In genomic region chr6:63197741-63198140, GRCh38 we compare ENCODE assay signal across 37 cellular contexts.
"Had no signal": no experiment of that assay in that cellular context is flagged by ENCODE, and none has a peak within 500 bp of the region (broad histone marks: within the 10 kb centered on the region; RNA-seq: fewer than 3 reads in every experiment).

No MANE protein-coding gene starts in this region.

- H3K36me3 Mint-ChIP-seq: activated naive CD4-positive, alpha-beta T cell treated with anti-CD3 and anti-CD28 coated beads, Interleukin-2, amount 10 ng/mL, durations not matched to agents 7 days and 5 days; activated naive CD4-positive, alpha-beta T cell treated with anti-CD3 and anti-CD28 coated beads, Interleukin-2, amount 50 U/mL, for 24 hours; activated naive CD8-positive, alpha-beta T cell; activated naive CD8-positive, alpha-beta T cell treated with anti-CD3 and anti-CD28 coated beads for 36 hours; activated naive CD8-positive, alpha-beta T cell treated with anti-CD3 and anti-CD28 coated beads, Interleukin-2, amount 10 ng/mL, durations not matched to agents 7 days and 5 days; brain had no signal

- H3K9me3 Mint-ChIP-seq: activated naive CD4-positive, alpha-beta T cell treated with anti-CD3 and anti-CD28 coated beads for 36 hours; central memory CD8-positive, alpha-beta T cell had no signal

- H3K9me3 ChIP-seq: adrenal gland, ascending aorta, breast epithelium had no signal

- H3K27me3 ChIP-seq: adrenal gland, ascending aorta, body of pancreas, brain microvascular endothelial cell, breast epithelium, cardiac muscle cell had no signal

- DNase-seq: activated effector memory CD4-positive, alpha-beta T cell treated with anti-CD3 and anti-CD28 coated beads, Interleukin-2, amount 50 U/mL, for 16 hours; activated effector memory CD4-positive, alpha-beta T cell treated with Interleukin-2 at 50 U/mL for 16 hours; activated gamma-delta T cell; activated gamma-delta T cell treated with Interleukin-2 at 50 U/mL for 16 hours; activated naive CD4-positive, alpha-beta T cell; activated naive CD4-positive, alpha-beta T cell treated with anti-CD3 and anti-CD28 coated beads for 36 hours; activated naive CD4-positive, alpha-beta T cell treated with anti-CD3 and anti-CD28 coated beads, Interleukin-2, amount 10 ng/mL, durations not matched to agents 7 days and 5 days; activated naive CD4-positive, alpha-beta T cell treated with anti-CD3 and anti-CD28 coated beads, Interleukin-2, amount 50 U/mL, for 16 hours; activated naive CD4-positive, alpha-beta T cell treated with Interleukin-2 at 50 U/mL for 16 hours; activated naive CD8-positive, alpha-beta T cell treated with anti-CD3 and anti-CD28 coated beads for 36 hours; activated naive CD8-positive, alpha-beta T cell treated with anti-CD3 and anti-CD28 coated beads, Interleukin-2, amount 10 ng/mL, durations not matched to agents 7 days and 5 days; activated T-cell treated with anti-CD3 and anti-CD28 coated beads, Interleukin-2, amount 50 U/mL, for 1 hour; activated T-cell treated with anti-CD3 and anti-CD28 coated beads, Interleukin-2, amount 50 U/mL, for 24 hours; activated T-cell treated with anti-CD3 and anti-CD28 coated beads, Interleukin-2, amount 50 U/mL, for 4 hours; activated T-cell treated with anti-CD3 and anti-CD28 coated beads, Interleukin-2, amount 50 U/mL, for 48 hours; activated T-cell treated with anti-CD3 and anti-CD28 coated beads, Interleukin-2, amount 50 U/mL, for 72 hours; adrenal gland; amniotic stem cell; amygdala; anterior cingulate cortex; aorta; body of pancreas; brain microvascular endothelial cell; caudate nucleus; central memory CD4-positive, alpha-beta T cell; cerebellar nuclear complex had no signal

- H3K4me1 Mint-ChIP-seq: activated naive CD4-positive, alpha-beta T cell treated with anti-CD3 and anti-CD28 coated beads, Interleukin-2, amount 10 ng/mL, durations not matched to agents 7 days and 5 days; activated naive CD4-positive, alpha-beta T cell treated with anti-CD3 and anti-CD28 coated beads, Interleukin-2, amount 50 U/mL, for 24 hours; activated naive CD8-positive, alpha-beta T cell treated with anti-CD3 and anti-CD28 coated beads for 36 hours; activated naive CD8-positive, alpha-beta T cell treated with anti-CD3 and anti-CD28 coated beads, Interleukin-2, amount 10 ng/mL, durations not matched to agents 7 days and 5 days; activated T-helper 17 cell treated with anti-CD3 and anti-CD28 coated beads, Interleukin-2, amount 50 U/mL, for 72 hours; brain; central memory CD8-positive, alpha-beta T cell had no signal

- ATAC-seq: activated naive CD4-positive, alpha-beta T cell treated with anti-CD3 and anti-CD28 coated beads, Interleukin-2, amount 50 U/mL, for 72 hours; activated T-cell treated with anti-CD3 and anti-CD28 coated beads, Interleukin-2, amount 50 U/mL, for 4 hours; activated T-cell treated with anti-CD3 and anti-CD28 coated beads, Interleukin-2, amount 50 U/mL, for 72 hours; activated T-helper 17 cell treated with anti-CD3 and anti-CD28 coated beads, Interleukin-2, amount 50 U/mL, for 72 hours; body of pancreas had no signal

- H3K27me3 Mint-ChIP-seq: activated naive CD4-positive, alpha-beta T cell treated with anti-CD3 and anti-CD28 coated beads, Interleukin-2, amount 10 ng/mL, durations not matched to agents 7 days and 5 days; activated naive CD4-positive, alpha-beta T cell treated with anti-CD3 and anti-CD28 coated beads, Interleukin-2, amount 50 U/mL, for 24 hours; activated naive CD8-positive, alpha-beta T cell; activated naive CD8-positive, alpha-beta T cell treated with anti-CD3 and anti-CD28 coated beads for 36 hours; activated naive CD8-positive, alpha-beta T cell treated with anti-CD3 and anti-CD28 coated beads, Interleukin-2, amount 10 ng/mL, durations not matched to agents 7 days and 5 days; activated T-cell treated with anti-CD3 and anti-CD28 coated beads, Interleukin-2, amount 50 U/mL, for 24 hours; activated T-helper 17 cell treated with anti-CD3 and anti-CD28 coated beads, Interleukin-2, amount 50 U/mL, for 72 hours; brain; central memory CD8-positive, alpha-beta T cell had no signal

- H3K36me3 ChIP-seq: adrenal gland, ascending aorta, brain microvascular endothelial cell, breast epithelium, cardiac muscle cell had no signal

- H3K4me3 ChIP-seq: adrenal gland, ascending aorta, body of pancreas, breast epithelium, cardiac muscle cell had no signal

- H3K27ac Mint-ChIP-seq: activated naive CD4-positive, alpha-beta T cell treated with anti-CD3 and anti-CD28 coated beads for 36 hours; activated naive CD4-positive, alpha-beta T cell treated with anti-CD3 and anti-CD28 coated beads, Interleukin-2, amount 10 ng/mL, durations not matched to agents 7 days and 5 days; activated naive CD4-positive, alpha-beta T cell treated with anti-CD3 and anti-CD28 coated beads, Interleukin-2, amount 50 U/mL, for 24 hours; activated naive CD4-positive, alpha-beta T cell treated with anti-CD3 and anti-CD28 coated beads, Interleukin-2, amount 50 U/mL, for 72 hours; activated naive CD8-positive, alpha-beta T cell; activated naive CD8-positive, alpha-beta T cell treated with anti-CD3 and anti-CD28 coated beads for 36 hours; activated naive CD8-positive, alpha-beta T cell treated with anti-CD3 and anti-CD28 coated beads, Interleukin-2, amount 10 ng/mL, durations not matched to agents 7 days and 5 days; activated T-cell treated with anti-CD3 and anti-CD28 coated beads, Interleukin-2, amount 50 U/mL, for 24 hours; activated T-cell treated with anti-CD3 and anti-CD28 coated beads, Interleukin-2, amount 50 U/mL, for 72 hours; activated T-helper 1 cell treated with anti-CD3 and anti-CD28 coated beads, Interleukin-12 subunit alpha, Interleukin-12 subunit beta, Interleukin-2, Interleukin-4 antibody, amounts not matched to agents 30 ng/mL and 10 ng/mL and 1 ng/mL, durations not matched to agents 14 hours and 24 hours and 36 hours; activated T-helper 17 cell treated with anti-CD3 and anti-CD28 coated beads, Interleukin-2, amount 50 U/mL, for 72 hours; activated T-helper 2 cell treated with anti-CD3 and anti-CD28 coated beads, Interferon-gamma antibody, Interleukin-2, Interleukin-4, amounts not matched to agents 10 μg/mL and 5 μg/mL and 100 μg/mL, durations not matched to agents 14 hours and 24 hours and 36 hours; brain had no signal

- H3K27ac ChIP-seq: adrenal gland, ascending aorta, body of pancreas, brain microvascular endothelial cell, breast epithelium, cardiac muscle cell had no signal

- H3K4me3 Mint-ChIP-seq: activated naive CD4-positive, alpha-beta T cell treated with anti-CD3 and anti-CD28 coated beads for 36 hours; activated naive CD4-positive, alpha-beta T cell treated with anti-CD3 and anti-CD28 coated beads, Interleukin-2, amount 10 ng/mL, durations not matched to agents 7 days and 5 days; activated naive CD4-positive, alpha-beta T cell treated with anti-CD3 and anti-CD28 coated beads, Interleukin-2, amount 50 U/mL, for 24 hours; activated naive CD8-positive, alpha-beta T cell; activated naive CD8-positive, alpha-beta T cell treated with anti-CD3 and anti-CD28 coated beads for 36 hours; activated naive CD8-positive, alpha-beta T cell treated with anti-CD3 and anti-CD28 coated beads, Interleukin-2, amount 10 ng/mL, durations not matched to agents 7 days and 5 days; activated T-cell treated with anti-CD3 and anti-CD28 coated beads, Interleukin-2, amount 50 U/mL, for 24 hours; activated T-cell treated with anti-CD3 and anti-CD28 coated beads, Interleukin-2, amount 50 U/mL, for 4 hours; activated T-cell treated with anti-CD3 and anti-CD28 coated beads, Interleukin-2, amount 50 U/mL, for 72 hours; activated T-helper 1 cell treated with anti-CD3 and anti-CD28 coated beads, Interleukin-12 subunit alpha, Interleukin-12 subunit beta, Interleukin-2, Interleukin-4 antibody, amounts not matched to agents 30 ng/mL and 10 ng/mL and 1 ng/mL, durations not matched to agents 14 hours and 24 hours and 36 hours; activated T-helper 17 cell treated with anti-CD3 and anti-CD28 coated beads, Interleukin-2, amount 50 U/mL, for 72 hours; brain; central memory CD8-positive, alpha-beta T cell had no signal
